In genomic region chr5:108687599-108688220, GRCh38 we compare ENCODE assay signal across 14 cellular contexts. TPM values are rescaled to one million over a fixed set of nuclear protein-coding genes. Genes with fewer than 3 reads are reported as not detected.
DNase-seq lines count a peak whose midpoint lies in the region; ATAC-seq, FAIRE-seq and TF ChIP-seq lines count a peak whose summit lies in the region.
"Had no signal": no experiment of that assay in that cellular context is flagged by ENCODE, and none has a peak within 500 bp of the region (broad histone marks: within the 10 kb centered on the region; RNA-seq: fewer than 3 reads in every experiment).

No MANE protein-coding gene starts in this region.

- in situ Hi-C loops in GM13976 (cut with MboI; ENCODE audit: low sequenced_read_pairs, unreplicated experiment), result no loop called here
- in situ Hi-C loops in K562 (cut with MboI), result no loop called here

- H3K9ac ChIP-seq in K562 (ENCODE audit: insufficient read depth in 1 of 2, low read depth in 2 of 2, low read length in 2 of 2) (no peak overlapping the region), neuronal stem cell (ENCODE audit: low read depth, low read length, poor library complexity) (no peak overlapping the region)

- intact Hi-C loops in K562 (cut with micrococcal nuclease) (loop anchor here (10.0 kb wide), 1 partner anchor 137 kb away; no protein-coding TSS in a partner anchor), dorsolateral prefrontal cortex (cut with DNase I) (no loop called here)

- no peak overlapping the region for H2BK5ac ChIP-seq in neuronal stem cell (ENCODE audit: low read length)

- H3K27ac Mint-ChIP-seq in activated CD4-positive, alpha-beta memory T cell treated with anti-CD3 and anti-CD28 coated beads, Interleukin-2, amount 10 ng/mL, durations not matched to agents 7 days and 5 days, result no peak overlapping the region
- H3K27ac Mint-ChIP-seq: activated CD8-positive, alpha-beta memory T cell treated with anti-CD3 and anti-CD28 coated beads, Interleukin-2, amount 10 ng/mL, durations not matched to agents 7 days and 5 days; naive thymus-derived CD8-positive, alpha-beta T cell had no signal

- H3K79me1 ChIP-seq in neuronal stem cell (ENCODE audit: low read depth, low read length), result no peaks in the 10 kb centered on the region

- no peak overlapping the region for H3K14ac ChIP-seq in neuronal stem cell (ENCODE audit: low read length)

- ATAC-seq in HG03280 (IDR thresholded peaks at IDR 0.05; ENCODE audit: unreplicated experiment) (peak; percentile 50), K562 (no peak)
- ATAC-seq: activated CD8-positive, alpha-beta memory T cell treated with anti-CD3 and anti-CD28 coated beads, Interleukin-2, amount 10 ng/mL, durations not matched to agents 7 days and 5 days; naive thymus-derived CD8-positive, alpha-beta T cell had no signal

- H3K9me3 ChIP-seq in K562 (replicated peaks; ENCODE audit: control insufficient read depth, insufficient read depth, low read depth, low read length) (no peaks in the 10 kb centered on the region), neuronal stem cell (replicated peaks in 1 of 2; ENCODE audit: control insufficient read depth in 2 of 2, insufficient read depth in 1 of 2, low read depth in 1 of 2, low read length in 2 of 2) (no peaks in the 10 kb centered on the region)

- no peak for TF ChIP-seq RAD21 in K562 (CRISPR knock-in tag; conservative IDR thresholded peaks at IDR 0.05 in 1 of 2, IDR thresholded peaks at IDR 0.05 in 1 of 2)

- FAIRE-seq in K562 (lab: Jason Lieb, UNC), result no peak
- FAIRE-seq: small intestine had no signal

- POLR2A ChIA-PET in K562 (lab: Yijun Ruan, JAX), result interaction anchor here (0.5 to 1.8 kb wide), 3 partner anchors 26 to 148 kb away, joined by 3 to 5 read pairs (median 3); no protein-coding TSS in a partner anchor
- POLR2A ChIA-PET in activated CD4-positive, alpha-beta memory T cell treated with anti-CD3 and anti-CD28 coated beads, Interleukin-2, amount 10 ng/mL, durations not matched to agents 7 days and 5 days (lab: Charles Lee), result no interaction called here

- no peak overlapping the region for H3K18ac ChIP-seq in neuronal stem cell (ENCODE audit: low read length)

- H2BK120ac ChIP-seq in neuronal stem cell (ENCODE audit: low read depth, low read length), result no peak overlapping the region

- H3K79me2 ChIP-seq in K562 (ENCODE audit: control insufficient read depth, insufficient read depth, low read length), result no peaks in the 10 kb centered on the region

- no peak overlapping the region for H3K4me3 Mint-ChIP-seq in activated CD4-positive, alpha-beta memory T cell treated with anti-CD3 and anti-CD28 coated beads, Interleukin-2, amount 10 ng/mL, durations not matched to agents 7 days and 5 days
- H3K4me3 Mint-ChIP-seq: activated CD8-positive, alpha-beta memory T cell treated with anti-CD3 and anti-CD28 coated beads, Interleukin-2, amount 10 ng/mL, durations not matched to agents 7 days and 5 days; naive thymus-derived CD8-positive, alpha-beta T cell had no signal

- H3K27ac ChIP-seq in K562 (ENCODE audit: extremely low read depth, low read depth, low read length) (no peak overlapping the region), neuronal stem cell (replicated peaks; ENCODE audit: low read length) (no peak overlapping the region), dorsolateral prefrontal cortex (peak overlapping the region in 27 of 59 donors; percentile 1 to 73 (median 41))
- H3K27ac ChIP-seq: epithelial cell of prostate had no signal

- H4K91ac ChIP-seq in neuronal stem cell (ENCODE audit: low read depth, low read length, poor library complexity), result no peak overlapping the region

- H3K4me3 ChIP-seq in K562 (no peak overlapping the region), neuronal stem cell (ENCODE audit: low read length in 2 of 2) (no peak overlapping the region), dorsolateral prefrontal cortex (peak overlapping the region in 6 of 59 donors; percentile 2 to 18 (median 14))

- no peak overlapping the region for H2BK12ac ChIP-seq in neuronal stem cell (ENCODE audit: low read length)

- TF ChIP-seq CTCF in GM13976 (IDR thresholded peaks at IDR 0.05; ENCODE audit: borderline replicate concordance, control extremely low read depth, extremely low read depth, insufficient read depth, missing control alignments) (no peak), K562 (IDR thresholded peaks at IDR 0.05 in 2 of 3, conservative IDR thresholded peaks at IDR 0.05 in 1 of 3; ENCODE audit: insufficient read depth in 2 of 3, low read depth in 1 of 3, low read length in 3 of 3) (no peak), dorsolateral prefrontal cortex (IDR thresholded peaks at IDR 0.05 in 54 of 56, conservative IDR thresholded peaks at IDR 0.05 in 2 of 56; ENCODE audit: low read depth in 1 of 56, partially characterized antibody in 56 of 56) (no peak)

- no peaks in the 10 kb centered on the region for H3K36me3 Mint-ChIP-seq in activated CD4-positive, alpha-beta memory T cell treated with anti-CD3 and anti-CD28 coated beads, Interleukin-2, amount 10 ng/mL, durations not matched to agents 7 days and 5 days (ENCODE audit: low read depth)
- H3K36me3 Mint-ChIP-seq: activated CD8-positive, alpha-beta memory T cell treated with anti-CD3 and anti-CD28 coated beads, Interleukin-2, amount 10 ng/mL, durations not matched to agents 7 days and 5 days; naive thymus-derived CD8-positive, alpha-beta T cell had no signal

- WGBS in K562 (ENCODE audit: insufficient coverage, low coverage, missing lambda C conversion rate), result 20% methylated on average over 2 of the region's 2 CpGs
- whole genome bisulfite sequencing in neuronal stem cell (ENCODE audit: extremely low coverage in 2 of 2, insufficient read length in 2 of 2, insufficient replicate concordance in 1 of 2), 2 donors, result no CpG with 5 or more reads among the region's 2 CpGs

- H3K4me2 ChIP-seq in K562 (ENCODE audit: insufficient read depth, low read length), result no peak overlapping the region
- H3K4me2 ChIP-seq in neuronal stem cell (ENCODE audit: insufficient read depth, low read length, poor library complexity, severe bottlenecking), result no peak overlapping the region

- H3K4me1 ChIP-seq in K562 (replicated peaks in 1 of 2; ENCODE audit: control insufficient read depth in 2 of 2, insufficient read depth in 2 of 2, low read length in 2 of 2), result peaks cover 0 to 6% of the 10 kb centered on the region in 2 experiments; a peak in 2 of 5 replicates
- peaks cover 3 to 11% of the 10 kb centered on the region in 2 donors for H3K4me1 ChIP-seq in neuronal stem cell (ENCODE audit: control insufficient read depth in 2 of 2, insufficient read depth in 1 of 2, low read depth in 1 of 2, low read length in 2 of 2)

- BruUV-seq in K562 (replicated peaks; lab: Mats Ljungman, UMichigan), result no TSS peak

- H3K27me3 Mint-ChIP-seq in activated CD4-positive, alpha-beta memory T cell treated with anti-CD3 and anti-CD28 coated beads, Interleukin-2, amount 10 ng/mL, durations not matched to agents 7 days and 5 days, result no peaks in the 10 kb centered on the region
- H3K27me3 Mint-ChIP-seq: activated CD8-positive, alpha-beta memory T cell treated with anti-CD3 and anti-CD28 coated beads, Interleukin-2, amount 10 ng/mL, durations not matched to agents 7 days and 5 days had no signal

- peaks cover 2% of the 10 kb centered on the region for H3K4me1 Mint-ChIP-seq in activated CD4-positive, alpha-beta memory T cell treated with anti-CD3 and anti-CD28 coated beads, Interleukin-2, amount 10 ng/mL, durations not matched to agents 7 days and 5 days

- H3K9me3 Mint-ChIP-seq in activated CD4-positive, alpha-beta memory T cell treated with anti-CD3 and anti-CD28 coated beads, Interleukin-2, amount 10 ng/mL, durations not matched to agents 7 days and 5 days, result no peaks in the 10 kb centered on the region
- H3K9me3 Mint-ChIP-seq: naive thymus-derived CD8-positive, alpha-beta T cell had no signal

- H2AFZ ChIP-seq in K562 (ENCODE audit: low read depth, low read length), result peak overlapping the region; percentile 21; the same call in 1 of the 2 replicates
- peak overlapping the region; percentile 49 for H2AFZ ChIP-seq in neuronal stem cell (ENCODE audit: low read length)

- no peak overlapping the region for H2BK15ac ChIP-seq in neuronal stem cell (ENCODE audit: low read length)

- no peaks in the 10 kb centered on the region for H4K20me1 ChIP-seq in K562 (replicated peaks; ENCODE audit: control insufficient read depth, insufficient read depth, low read length)

- no peak for TF ChIP-seq POLR2A in K562 (conservative IDR thresholded peaks at IDR 0.05)

- H3K36me3 ChIP-seq in K562 (ENCODE audit: control insufficient read depth, insufficient read depth, low read length), result no peaks in the 10 kb centered on the region
- H3K36me3 ChIP-seq in neuronal stem cell (replicated peaks in 1 of 2; ENCODE audit: control insufficient read depth in 2 of 2, insufficient read depth in 2 of 2, low read length in 2 of 2), result no peaks in the 10 kb centered on the region

- TF ChIP-seq EP300 in K562 (IDR thresholded peaks at IDR 0.05; ENCODE audit: low read length), result no peak

- H3K27me3 ChIP-seq in K562 (ENCODE audit: control insufficient read depth in 2 of 2, insufficient read depth in 2 of 2, low read length in 2 of 2) (no peaks in the 10 kb centered on the region), neuronal stem cell (ENCODE audit: control insufficient read depth in 3 of 3, insufficient read depth in 3 of 3, low read depth in 1 of 3, low read length in 3 of 3) (no peaks in the 10 kb centered on the region), dorsolateral prefrontal cortex (no peaks in the 10 kb centered on the region)

- no peaks in the 10 kb centered on the region for H3K9me1 ChIP-seq in K562 (ENCODE audit: control insufficient read depth, insufficient read depth, low read length)

- H3K4ac ChIP-seq in neuronal stem cell (ENCODE audit: low read length), result no peak overlapping the region

- CTCF ChIA-PET in K562 (lab: Yijun Ruan, JAX; ENCODE audit: low intra/inter-chr PET ratio), result interaction anchor here (0.5 kb wide), 1 partner anchor 13 kb away, joined by 4 read pairs; no protein-coding TSS in a partner anchor
- CTCF ChIA-PET in activated CD4-positive, alpha-beta memory T cell treated with anti-CD3 and anti-CD28 coated beads, Interleukin-2, amount 10 ng/mL, durations not matched to agents 7 days and 5 days (lab: Charles Lee), result no interaction called here

- no peak overlapping the region for H4K8ac ChIP-seq in neuronal stem cell (ENCODE audit: low read depth, low read length)

- no peak overlapping the region for H3K23ac ChIP-seq in neuronal stem cell (ENCODE audit: low read depth, low read length, poor library complexity)

- DNase-seq in GM13976 (ENCODE audit: low spot score) (peak; percentile 43), K562 (ENCODE audit: extremely low read depth in 1 of 4, low spot score in 3 of 4) (no peak), neuronal stem cell (ENCODE audit: low spot score) (no peak), activated gamma-delta T cell treated with Interleukin-2 at 50 U/mL for 16 hours (no peak), DMS53 (lab: John Stamatoyannopoulos, UW) (no peak), dorsolateral prefrontal cortex (no peak)
- DNase-seq in activated CD4-positive, alpha-beta memory T cell treated with anti-CD3 and anti-CD28 coated beads, Interleukin-2, amount 10 ng/mL, durations not matched to agents 7 days and 5 days, result no peak
- DNase-seq: activated CD8-positive, alpha-beta memory T cell treated with anti-CD3 and anti-CD28 coated beads, Interleukin-2, amount 10 ng/mL, durations not matched to agents 7 days and 5 days; aorta; islet precursor cell; small intestine had no signal

- H2AK5ac ChIP-seq in neuronal stem cell (ENCODE audit: low read depth, low read length), result no peak overlapping the region

RNA-seq across cellular contexts. Expression of gene FER, which starts 60.0 kb away (rescaled TPM):
- total RNA-seq in K562 (2011; cell fraction: chromatin; rRNA removed; ENCODE audit: low replicate concordance), result 11.5 and 57.2 TPM in 2 replicates
- 3.0 and 4.7 TPM in 2 replicates for total RNA-seq in K562 (2011; cell fraction: nucleolus; rRNA removed)
- 9.2 and 12.5 TPM in 2 replicates for total RNA-seq in K562 (2011; cell fraction: nucleoplasm; rRNA removed)
- total RNA-seq in K562 (2014; rRNA removed) (6.7 and 9.7 TPM in 2 replicates), K562 (2014; rRNA removed; fragmentation: Illumina TruSeq; extraction: Trizol) (18.2 and 22.5 TPM in 2 replicates), K562 (2015; rRNA removed; fragmentation: Illumina TruSeq; extraction: Trizol) (13.8 and 16.8 TPM in 2 replicates), K562 (2021) (14.3 and 16.7 TPM in 2 replicates), dorsolateral prefrontal cortex (10 to 100 TPM; 39.6 to 77.6 (median 61.7) TPM)
- polyA plus RNA-seq in K562 (2011; rRNA removed) (6.4 and 8.5 TPM in 2 replicates), K562 (2014; fragmentation: Illumina TruSeq; extraction: Trizol) (6.9 and 8.9 TPM in 2 replicates), K562 (2014; fragmentation: Nextera tagmentation; extraction: Ambion mirVana) (10 to 100 TPM in 1 of 2 experiments, 1 to 10 TPM in 1; 8.8 to 10.3 TPM), K562 (2014; rRNA removed) (7.4 and 10.5 TPM in 2 replicates)
- polyA plus RNA-seq in K562 (2011; cell fraction: cytosol; rRNA removed), result 0.64 and 1.4 TPM in 2 replicates
- polyA plus RNA-seq in K562 (2011; cell fraction: nucleus; rRNA removed), result 3.3 and 5.0 TPM in 2 replicates
- polyA plus RNA-seq in K562 (2012), result 7.3 and 8.2 TPM in 2 replicates
- 36.9 and 51.5 TPM in 2 replicates for polyA minus RNA-seq in K562 (2011; rRNA and poly(A)+ RNA removed)
- polyA minus RNA-seq in K562 (2011; cell fraction: cytosol; rRNA and poly(A)+ RNA removed), result 4.3 and 6.3 TPM in 2 replicates
- polyA minus RNA-seq in K562 (2011; cell fraction: nucleus; rRNA and poly(A)+ RNA removed), result 12.7 and 35.9 TPM in 2 replicates
- polyA plus RNA-seq in neuronal stem cell (2013, experiment 1 of 2), result 10.3 TPM
- 8.9 TPM for polyA plus RNA-seq in neuronal stem cell (2013, experiment 2 of 2)
- total RNA-seq in activated CD4-positive, alpha-beta memory T cell treated with anti-CD3 and anti-CD28 coated beads, Interleukin-2, amount 10 ng/mL, durations not matched to agents 7 days and 5 days, result 1 to 10 TPM; 6.0 to 7.8 TPM
